10 cellular contexts compared by ENCODE assay signal in the genomic region with DNA sequence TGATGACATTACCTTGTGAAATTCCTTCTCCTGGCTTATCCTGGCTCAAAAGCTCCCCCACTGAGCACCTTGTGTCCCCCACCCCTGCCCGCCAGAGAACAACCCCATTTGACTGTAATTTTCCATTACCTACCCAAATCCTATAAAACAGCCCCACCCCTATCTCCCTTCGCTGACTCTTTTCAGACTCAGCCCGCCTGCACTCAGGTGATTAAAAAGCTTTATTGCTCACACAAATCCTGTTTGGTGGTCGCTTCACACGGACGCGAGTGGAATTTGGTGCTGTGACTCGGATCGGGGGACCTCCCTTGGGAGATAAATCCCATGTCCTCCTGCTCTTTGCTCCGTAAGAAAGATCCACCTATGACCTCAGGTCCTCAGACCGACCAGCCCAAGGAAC. TPM values are rescaled to one million over a fixed set of nuclear protein-coding genes. Genes with fewer than 3 reads are reported as not detected.
"Had no signal": no experiment of that assay in that cellular context is flagged by ENCODE, and none has a peak within 500 bp of the region (broad histone marks: within the 10 kb centered on the region; RNA-seq: fewer than 3 reads in every experiment).

No MANE protein-coding gene starts in this region.

RNA-seq across cellular contexts. Expression of a gene that starts 7.0 kb away (rescaled TPM):
- total RNA-seq: epithelial cell of proximal tubule, esophagus squamous epithelium, kidney epithelial cell, left ventricle myocardium superior, lung, pulmonary artery endothelial cell, stomach, thoracic aorta, transverse colon had no signal

RNA-seq across cellular contexts. Expression of a gene that starts 34.6 kb away (rescaled TPM):
- total RNA-seq: epithelial cell of proximal tubule, kidney epithelial cell, pulmonary artery endothelial cell, thoracic aorta, ureter had no signal
